Comparison of ENCODE assay signal across 18 cellular contexts in genomic region chr7:139457153-139457946, GRCh38. TPM values are rescaled to one million over a fixed set of nuclear protein-coding genes. Genes with fewer than 3 reads are reported as not detected.
DNase-seq lines count a peak whose midpoint lies in the region; ATAC-seq, FAIRE-seq and TF ChIP-seq lines count a peak whose summit lies in the region.
"Had no signal": no experiment of that assay in that cellular context is flagged by ENCODE, and none has a peak within 500 bp of the region (broad histone marks: within the 10 kb centered on the region; RNA-seq: fewer than 3 reads in every experiment).

No MANE protein-coding gene starts in this region.

- no peak overlapping the region for H3K4me2 ChIP-seq in A549

- no peak for TF ChIP-seq POLR2A in A549 (IDR thresholded peaks at IDR 0.05; ENCODE audit: low read length)

- TF ChIP-seq EP300 in A549 (IDR thresholded peaks at IDR 0.05) = no peak

- H3K4me3 ChIP-seq in A549 = no peak overlapping the region
- no peak overlapping the region for H3K4me3 ChIP-seq in HEK293 (ENCODE audit: low read depth, low read length)
- H3K4me3 ChIP-seq in lung = no peak overlapping the region

- no peaks in the 10 kb centered on the region for H3K9me3 ChIP-seq in A549
- H3K9me3 ChIP-seq in HEK293 (ENCODE audit: control insufficient read depth, insufficient read depth, low read depth, low read length) = no peaks in the 10 kb centered on the region
- no peaks in the 10 kb centered on the region for H3K9me3 ChIP-seq in lung (ENCODE audit: control insufficient read depth in 2 of 2, insufficient read depth in 1 of 2, low read length in 1 of 2)

- H3K27ac ChIP-seq in A549 = 0 out of 6 replicates have a peak overlapping the region, but pooled peaks of 1 of the 2 experiments have one; percentile 4
- no peak overlapping the region for H3K27ac ChIP-seq in HEK293 (ENCODE audit: extremely low read depth, low read depth, low read length)
- H3K27ac ChIP-seq in lung (ENCODE audit: low read depth in 1 of 2, low read length in 1 of 2) = no peak overlapping the region

- CTCF ChIA-PET in A549 (lab: Yijun Ruan, JAX) (interaction anchor here (0.6 to 3.8 kb wide), 2 partner anchors 23 to 32 kb away, joined by 3 to 25 read pairs; no protein-coding TSS in a partner anchor), HEK293 (lab: Yijun Ruan, JAX) (interaction anchor here (0.7 to 1.1 kb wide), 2 partner anchors 20 to 23 kb away, joined by 3 to 5 read pairs; no protein-coding TSS in a partner anchor)

- H3K36me3 ChIP-seq in HEK293 (ENCODE audit: control insufficient read depth in 2 of 2, insufficient read depth in 1 of 2, low read length in 2 of 2) = no peaks in the 10 kb centered on the region
- no peaks in the 10 kb centered on the region for H3K36me3 ChIP-seq in lung (ENCODE audit: control insufficient read depth in 2 of 2, insufficient read depth in 2 of 2, low read length in 2 of 2)

- no peaks in the 10 kb centered on the region for H3K27me3 ChIP-seq in lung (ENCODE audit: control insufficient read depth, insufficient read depth)

- peak in 1 of 2 experiments; percentile 14 for DNase-seq in A549 (ENCODE audit: low read depth in 1 of 2, low spot score in 1 of 2)
- peak; percentile 22 for DNase-seq in astrocyte of the hippocampus (ENCODE audit: low read depth, low spot score)
- DNase-seq in lung (ENCODE audit: low spot score) = no peak
- no peak for DNase-seq in epidermal melanocyte (ENCODE audit: insufficient read length, low spot score)
- no peak for DNase-seq in HuH-7 (ENCODE audit: low spot score)
- no peak for DNase-seq in GDM1 (lab: John Stamatoyannopoulos, UW)
- DNase-seq: activated CD4-positive, alpha-beta memory T cell treated with anti-CD3 and anti-CD28 coated beads for 36 hours; activated effector memory CD4-positive, alpha-beta T cell treated with anti-CD3 and anti-CD28 coated beads, Interleukin-2, amount 50 U/mL, for 16 hours; hypothalamus; NCI-H2029; NCI-H774; occipital lobe; SHP77 had no signal

- TF ChIP-seq RAD21 in A549 (conservative IDR thresholded peaks at IDR 0.05 in 1 of 2, IDR thresholded peaks at IDR 0.05 in 1 of 2) = no peak

- H3K4me1 ChIP-seq in A549 (peaks cover 6% of the 10 kb centered on the region; the same call in 1 of the 3 replicates), HEK293 (ENCODE audit: control insufficient read depth, insufficient read depth, low read length) (no peaks in the 10 kb centered on the region), lung (ENCODE audit: control insufficient read depth in 2 of 2, insufficient read depth in 2 of 2, low read length in 2 of 2) (peaks cover 0 to 2% of the 10 kb centered on the region in 2 donors)

- WGBS in A549 (ENCODE audit: missing lambda C conversion rate) = 66% methylated on average over 15 of the region's 15 CpGs
- WGBS in lung, 2 donors = 81 to 83% methylated on average over 14 to 15 of the region's 15 CpGs

- peak; percentile 69; a peak in 5 of 6 replicates for ATAC-seq in A549
- ATAC-seq in lung (ENCODE audit: insufficient read depth, low FRiP score) = peak; percentile 55
- no peak for ATAC-seq in HG03342 (IDR thresholded peaks at IDR 0.05; ENCODE audit: unreplicated experiment)

- no peak for TF ChIP-seq CTCF in A549 (IDR thresholded peaks at IDR 0.05)
- no peak for TF ChIP-seq CTCF in HEK293 (tag by site-specific recombination; IDR thresholded peaks at IDR 0.05)
- no peak for TF ChIP-seq CTCF in lung (IDR thresholded peaks at IDR 0.05; ENCODE audit: control extremely low read depth, extremely low read depth)

- POLR2A ChIA-PET in A549 (lab: Yijun Ruan, JAX) = no interaction called here
- POLR2A ChIA-PET in HEK293 (lab: Yijun Ruan, JAX) = no interaction called here

- no peak for FAIRE-seq in A549 (lab: Jason Lieb, UNC)
- FAIRE-seq: D721Med, endothelial cell of umbilical vein had no signal

TF ChIP-seq in A549, 52 proteins besides CTCF, POLR2A, EP300 and RAD21:
- TF ChIP-seq HES2 (IDR thresholded peaks at IDR 0.05) (no peak), ZFP36 (IDR thresholded peaks at IDR 0.05; ENCODE audit: borderline replicate concordance, partially characterized antibody) (no peak)

TF ChIP-seq in HEK293, 187 proteins besides CTCF, POLR2A, EP300 and RAD21:
- TF ChIP-seq ZNF133 (tag by site-specific recombination; IDR thresholded peaks at IDR 0.05) = no peak
- TF ChIP-seq ZFHX2 (tag by site-specific recombination; conservative IDR thresholded peaks at IDR 0.05) = peak; percentile 51

RNA-seq across cellular contexts. Expression of gene KLRG2, which starts 26.1 kb away (rescaled TPM):
- 0.56 and 0.65 TPM in 2 replicates for polyA plus RNA-seq in A549 (2011; rRNA removed)
- polyA plus RNA-seq in A549 (2012; cell fraction: cytosol; rRNA removed) = 0.95 and 1.4 TPM in 2 replicates
- polyA plus RNA-seq in A549 (2012; cell fraction: nucleus; rRNA removed) = 1.2 and 1.8 TPM in 2 replicates
- polyA plus RNA-seq in A549 (2017; fragmentation: RNase III; extraction: RNeasy Plus Mini Kit Qiagen cat#74134 plus additional on column Dnase treatment) = 0.45 to 0.51 TPM (median 0.48 TPM) in 3 replicates
- polyA minus RNA-seq in A549 (2011; rRNA and poly(A)+ RNA removed) = 0.25 and 0.49 TPM in 2 replicates
- 1 to 10 TPM in 1 of 2 donors, under 1 TPM in 1; 0.34 to 3.8 TPM for total RNA-seq in lung
- polyA plus RNA-seq in lung = 1 to 10 TPM; 1.5 TPM
- total RNA-seq: cardiac septum, endothelial cell of umbilical vein, occipital lobe had no signal
- polyA plus RNA-seq: endothelial cell of umbilical vein had no signal
